In genomic region chr20:47125553-47126373, GRCh38 we compare ENCODE assay signal across 2 cellular contexts.
TF ChIP-seq lines count a peak whose summit lies in the region.

No MANE protein-coding gene starts in this region.

TF ChIP-seq in GM23338, 12 proteins besides CTCF, POLR2A, EP300 and RAD21 (continued from another document):
- TF ChIP-seq ZNF462 (CRISPR knock-in tag; IDR thresholded peaks at IDR 0.05) (no peak), EZH2phosphoT487 (IDR thresholded peaks at IDR 0.05; ENCODE audit: unreplicated experiment) (no peak), STAT1 (IDR thresholded peaks at IDR 0.05; ENCODE audit: unreplicated experiment) (no peak), ZNF331 (CRISPR knock-in tag; IDR thresholded peaks at IDR 0.05; ENCODE audit: low read depth) (no peak), ETS1 (IDR thresholded peaks at IDR 0.05) (no peak), EZH2 (IDR thresholded peaks at IDR 0.05; ENCODE audit: low read depth, unreplicated experiment) (no peak), JUNB (IDR thresholded peaks at IDR 0.05; ENCODE audit: unreplicated experiment) (no peak), ZNF114 (CRISPR knock-in tag; IDR thresholded peaks at IDR 0.05) (no peak)

TF ChIP-seq in SK-N-SH treated with all-trans-retinoic acid at 6 μM for 48 hours, 23 proteins besides CTCF, POLR2A, EP300 and RAD21 (continued from another document):
- TF ChIP-seq CREB5 (CRISPR knock-in tag; IDR thresholded peaks at IDR 0.05; ENCODE audit: low read depth) (no peak), CSRNP3 (CRISPR knock-in tag; IDR thresholded peaks at IDR 0.05) (no peak), OSR1 (CRISPR knock-in tag; IDR thresholded peaks at IDR 0.05) (no peak), ARNTL (CRISPR knock-in tag; IDR thresholded peaks at IDR 0.05; ENCODE audit: borderline replicate concordance, low read depth) (no peak), ZFP3 (CRISPR knock-in tag; IDR thresholded peaks at IDR 0.05) (no peak)
